Comparison of ENCODE assay signal across 22 cellular contexts in the genomic region with DNA sequence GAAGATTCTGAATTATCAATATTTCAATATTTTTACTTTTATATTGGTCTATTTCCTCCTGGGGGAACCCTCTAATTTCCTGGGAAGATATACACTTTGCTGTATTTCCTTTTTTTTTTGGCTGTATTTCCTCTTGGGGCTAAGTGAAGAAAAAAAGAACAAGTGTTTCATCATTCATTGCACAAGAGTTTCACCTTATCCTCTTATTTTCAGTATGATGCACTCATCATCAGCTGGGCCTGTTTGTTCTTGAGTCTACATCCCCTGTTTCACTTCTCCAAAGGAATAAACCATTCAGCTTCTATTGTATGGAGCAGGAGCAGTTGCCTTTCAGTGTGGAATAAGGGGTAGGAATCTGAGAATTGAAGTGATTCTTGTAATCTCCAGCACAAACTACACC.
A peak's percentile ranks its signal among the peaks of the same experiment; 100 is the strongest.
DNase-seq lines count a peak whose midpoint lies in the region; ATAC-seq, FAIRE-seq and TF ChIP-seq lines count a peak whose summit lies in the region.
"Had no signal": no experiment of that assay in that cellular context is flagged by ENCODE, and none has a peak within 500 bp of the region (broad histone marks: within the 10 kb centered on the region; RNA-seq: fewer than 3 reads in every experiment).

No MANE protein-coding gene starts in this region.

- H3K4me3 Mint-ChIP-seq in GM23338: no peak overlapping the region
- H3K4me3 Mint-ChIP-seq: CD8-positive, alpha-beta memory T cell; HFFc6 had no signal

- H2AFZ ChIP-seq in GM23338: 0 out of 2 replicates have a peak overlapping the region, but pooled peaks have one; percentile 32
- H2AFZ ChIP-seq in K562 (ENCODE audit: low read depth, low read length): no peak overlapping the region

- no peak for DNase-seq in GM23338 (ENCODE audit: low spot score)
- peak; percentile 97 for DNase-seq in MV-4-11 (lab: John Stamatoyannopoulos, UW)
- DNase-seq in RKO (ENCODE audit: low spot score): peak; percentile 5
- DNase-seq in K562 (ENCODE audit: extremely low read depth in 1 of 4, low spot score in 3 of 4): no peak
- DNase-seq in DMS153 (lab: John Stamatoyannopoulos, UW): no peak
- no peak for DNase-seq in BE2C
- no peak for DNase-seq in activated naive CD4-positive, alpha-beta T cell treated with anti-CD3 and anti-CD28 coated beads, Interleukin-2, amount 50 U/mL, for 72 hours (ENCODE audit: low spot score in 2 of 2)
- DNase-seq: CD8-positive, alpha-beta memory T cell; HFFc6; NCI-H1436; NCI-H2029; NCI-H345; NCI-H526; RPMI8226; SW 1271; T-helper 2 cell had no signal

- no peak for FAIRE-seq in K562 (lab: Jason Lieb, UNC)
- FAIRE-seq: A549, H54, HTR-8/SVneo had no signal

- no peak overlapping the region for H3K9ac ChIP-seq in K562 (ENCODE audit: insufficient read depth in 1 of 2, low read depth in 2 of 2, low read length in 2 of 2)
- H3K9ac ChIP-seq: BLaER1 had no signal

- H3K9me3 ChIP-seq in K562 (replicated peaks; ENCODE audit: control insufficient read depth, insufficient read depth, low read depth, low read length) (no peaks in the 10 kb centered on the region), BE2C (no peaks in the 10 kb centered on the region)
- H3K9me3 ChIP-seq: BLaER1, SJSA1 had no signal

- H3K27me3 ChIP-seq in GM23338 (ENCODE audit: insufficient read depth) (no peaks in the 10 kb centered on the region), K562 (ENCODE audit: control insufficient read depth in 2 of 2, insufficient read depth in 2 of 2, low read length in 2 of 2) (no peaks in the 10 kb centered on the region), BE2C (no peaks in the 10 kb centered on the region)
- H3K27me3 ChIP-seq: BLaER1, SJSA1 had no signal

- H3K4me1 Mint-ChIP-seq in GM23338: no peaks in the 10 kb centered on the region
- H3K4me1 Mint-ChIP-seq: CD8-positive, alpha-beta memory T cell had no signal

- ATAC-seq in GM23338 (no peak), K562 (no peak), GM21360 (IDR thresholded peaks at IDR 0.05; ENCODE audit: unreplicated experiment) (no peak)
- no peak for ATAC-seq in activated naive CD4-positive, alpha-beta T cell treated with anti-CD3 and anti-CD28 coated beads, Interleukin-2, amount 50 U/mL, for 72 hours
- ATAC-seq: A549 had no signal

- no peak for TF ChIP-seq RAD21 in K562 (CRISPR knock-in tag; conservative IDR thresholded peaks at IDR 0.05 in 1 of 2, IDR thresholded peaks at IDR 0.05 in 1 of 2)

- CTCF ChIA-PET in K562 (lab: Yijun Ruan, JAX; ENCODE audit: low intra/inter-chr PET ratio): no interaction called here

- TF ChIP-seq CTCF in GM23338 (conservative IDR thresholded peaks at IDR 0.05; ENCODE audit: low read depth in 2 of 2) (no peak), K562 (IDR thresholded peaks at IDR 0.05 in 2 of 3, conservative IDR thresholded peaks at IDR 0.05 in 1 of 3; ENCODE audit: insufficient read depth in 2 of 3, low read depth in 1 of 3, low read length in 3 of 3) (no peak), BE2C (IDR thresholded peaks at IDR 0.05; ENCODE audit: low read depth, low read length) (no peak)

- H3K79me2 ChIP-seq in GM23338 (replicated peaks; ENCODE audit: insufficient read depth): no peaks in the 10 kb centered on the region
- no peaks in the 10 kb centered on the region for H3K79me2 ChIP-seq in K562 (ENCODE audit: control insufficient read depth, insufficient read depth, low read length)

- H3K9me3 Mint-ChIP-seq in GM23338: no peaks in the 10 kb centered on the region
- peaks cover 22 to 28% of the 10 kb centered on the region in 2 donors for H3K9me3 Mint-ChIP-seq in activated naive CD4-positive, alpha-beta T cell treated with anti-CD3 and anti-CD28 coated beads, Interleukin-2, amount 50 U/mL, for 72 hours

- no peak overlapping the region for H3K27ac ChIP-seq in GM23338 (ENCODE audit: low read depth)
- no peak overlapping the region for H3K27ac ChIP-seq in K562 (ENCODE audit: extremely low read depth, low read depth, low read length)
- H3K27ac ChIP-seq: A549, BLaER1, SJSA1 had no signal

- H3F3A ChIP-seq in GM23338 (replicated peaks; ENCODE audit: low read depth): no peaks in the 10 kb centered on the region

- intact Hi-C loops in K562 (cut with micrococcal nuclease): no loop called here

- no peaks in the 10 kb centered on the region for H3K27me3 Mint-ChIP-seq in GM23338 (ENCODE audit: insufficient read depth, low read depth, poor library complexity)
- H3K27me3 Mint-ChIP-seq: CD8-positive, alpha-beta memory T cell had no signal

- no peaks in the 10 kb centered on the region for H3K36me3 Mint-ChIP-seq in GM23338 (ENCODE audit: low read depth)
- no peaks in the 10 kb centered on the region for H3K36me3 Mint-ChIP-seq in activated naive CD4-positive, alpha-beta T cell treated with anti-CD3 and anti-CD28 coated beads, Interleukin-2, amount 50 U/mL, for 72 hours
- H3K36me3 Mint-ChIP-seq: CD8-positive, alpha-beta memory T cell had no signal

- in situ Hi-C loops in K562 (cut with MboI): no loop called here

- H3K36me3 ChIP-seq in GM23338 (ENCODE audit: insufficient read depth) (no peaks in the 10 kb centered on the region), K562 (ENCODE audit: control insufficient read depth, insufficient read depth, low read length) (no peaks in the 10 kb centered on the region), BE2C (no peaks in the 10 kb centered on the region)
- H3K36me3 ChIP-seq: BLaER1, SJSA1 had no signal

- no peak overlapping the region for H3K27ac Mint-ChIP-seq in GM23338
- no peak overlapping the region for H3K27ac Mint-ChIP-seq in activated naive CD4-positive, alpha-beta T cell treated with anti-CD3 and anti-CD28 coated beads, Interleukin-2, amount 50 U/mL, for 72 hours
- H3K27ac Mint-ChIP-seq: CD8-positive, alpha-beta memory T cell; HFFc6 had no signal

- POLR2A ChIA-PET in K562 (lab: Yijun Ruan, JAX): interaction anchor here (0.6 kb wide), 1 partner anchor 23 kb away, joined by 4 read pairs; no protein-coding TSS in a partner anchor

- H3K4me1 ChIP-seq in GM23338 (ENCODE audit: insufficient read depth): no peaks in the 10 kb centered on the region
- no peaks in the 10 kb centered on the region for H3K4me1 ChIP-seq in K562 (replicated peaks in 1 of 2; ENCODE audit: control insufficient read depth in 2 of 2, insufficient read depth in 2 of 2, low read length in 2 of 2)
- no peaks in the 10 kb centered on the region for H3K4me1 ChIP-seq in BE2C
- H3K4me1 ChIP-seq: A549, BLaER1, SJSA1 had no signal

- no peaks in the 10 kb centered on the region for H3K9me1 ChIP-seq in K562 (ENCODE audit: control insufficient read depth, insufficient read depth, low read length)

- H3K4me3 ChIP-seq in GM23338: no peak overlapping the region
- no peak overlapping the region for H3K4me3 ChIP-seq in K562
- H3K4me3 ChIP-seq in BE2C (ENCODE audit: low read depth, low read length): no peak overlapping the region
- H3K4me3 ChIP-seq: A549, BLaER1, SJSA1 had no signal

- H3K4me2 ChIP-seq in GM23338 (no peak overlapping the region), K562 (ENCODE audit: insufficient read depth, low read length) (no peak overlapping the region)
- H3K4me2 ChIP-seq: A549, BLaER1 had no signal

- TF ChIP-seq POLR2A in K562 (conservative IDR thresholded peaks at IDR 0.05): no peak

- no peak for TF ChIP-seq EP300 in K562 (IDR thresholded peaks at IDR 0.05; ENCODE audit: low read length)

- no peaks in the 10 kb centered on the region for H3K9me2 ChIP-seq in GM23338 (ENCODE audit: insufficient read depth)

- H4K20me1 ChIP-seq in GM23338 (replicated peaks; ENCODE audit: insufficient read depth) (no peaks in the 10 kb centered on the region), K562 (replicated peaks; ENCODE audit: control insufficient read depth, insufficient read depth, low read length) (no peaks in the 10 kb centered on the region)
- H4K20me1 ChIP-seq: BLaER1 had no signal

- no TSS peak for BruUV-seq in K562 (replicated peaks; lab: Mats Ljungman, UMichigan)

TF ChIP-seq in GM23338, 12 proteins besides CTCF, POLR2A, EP300 and RAD21 (continues in another document):
- TF ChIP-seq ZNF331 (CRISPR knock-in tag; IDR thresholded peaks at IDR 0.05; ENCODE audit: low read depth): no peak
- TF ChIP-seq CREB1 (CRISPR knock-in tag; IDR thresholded peaks at IDR 0.05; ENCODE audit: low read depth): no peak
- TF ChIP-seq, protein P1, sequence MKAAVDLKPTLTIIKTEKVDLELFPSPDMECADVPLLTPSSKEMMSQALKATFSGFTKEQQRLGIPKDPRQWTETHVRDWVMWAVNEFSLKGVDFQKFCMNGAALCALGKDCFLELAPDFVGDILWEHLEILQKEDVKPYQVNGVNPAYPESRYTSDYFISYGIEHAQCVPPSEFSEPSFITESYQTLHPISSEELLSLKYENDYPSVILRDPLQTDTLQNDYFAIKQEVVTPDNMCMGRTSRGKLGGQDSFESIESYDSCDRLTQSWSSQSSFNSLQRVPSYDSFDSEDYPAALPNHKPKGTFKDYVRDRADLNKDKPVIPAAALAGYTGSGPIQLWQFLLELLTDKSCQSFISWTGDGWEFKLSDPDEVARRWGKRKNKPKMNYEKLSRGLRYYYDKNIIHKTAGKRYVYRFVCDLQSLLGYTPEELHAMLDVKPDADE (IDR thresholded peaks at IDR 0.05): no peak
- TF ChIP-seq POLR2AphosphoS5 (IDR thresholded peaks at IDR 0.05; ENCODE audit: low read depth): no peak
- no peak for TF ChIP-seq ZNF114 (CRISPR knock-in tag; IDR thresholded peaks at IDR 0.05)
- TF ChIP-seq JUNB (IDR thresholded peaks at IDR 0.05; ENCODE audit: unreplicated experiment): no peak
- no peak for TF ChIP-seq STAT1 (IDR thresholded peaks at IDR 0.05; ENCODE audit: unreplicated experiment)

TF ChIP-seq in K562, 482 proteins besides CTCF, POLR2A, EP300 and RAD21 (continues in another document):
- TF ChIP-seq, protein P2, sequence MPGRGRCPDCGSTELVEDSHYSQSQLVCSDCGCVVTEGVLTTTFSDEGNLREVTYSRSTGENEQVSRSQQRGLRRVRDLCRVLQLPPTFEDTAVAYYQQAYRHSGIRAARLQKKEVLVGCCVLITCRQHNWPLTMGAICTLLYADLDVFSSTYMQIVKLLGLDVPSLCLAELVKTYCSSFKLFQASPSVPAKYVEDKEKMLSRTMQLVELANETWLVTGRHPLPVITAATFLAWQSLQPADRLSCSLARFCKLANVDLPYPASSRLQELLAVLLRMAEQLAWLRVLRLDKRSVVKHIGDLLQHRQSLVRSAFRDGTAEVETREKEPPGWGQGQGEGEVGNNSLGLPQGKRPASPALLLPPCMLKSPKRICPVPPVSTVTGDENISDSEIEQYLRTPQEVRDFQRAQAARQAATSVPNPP (IDR thresholded peaks at IDR 0.05; ENCODE audit: borderline replicate concordance, insufficient read depth, insufficient read length): no peak
- TF ChIP-seq NONO (IDR thresholded peaks at IDR 0.05; ENCODE audit: low read depth in 2 of 2, low read length in 1 of 2): no peak
- no peak for TF ChIP-seq CBX3 (IDR thresholded peaks at IDR 0.05; ENCODE audit: borderline replicate concordance in 1 of 2, low read length in 2 of 2)
- TF ChIP-seq ZNF184 (CRISPR knock-in tag; IDR thresholded peaks at IDR 0.05): no peak

Comparison
In these comparisons a context has a peak if more than half of its experiments do, and no peak if none do; other contexts are left out.
1. DNase-seq: peak in MV-4-11 (single experiment) and RKO (single experiment); none in GM23338 (single experiment), K562 (0 of 4), DMS153 (single experiment), BE2C (single experiment) and activated naive CD4-positive, alpha-beta T cell treated with anti-CD3 and anti-CD28 coated beads, Interleukin-2, amount 50 U/mL, for 72 hours (0 of 2).